10 cellular contexts compared by ENCODE assay signal in the genomic region with DNA sequence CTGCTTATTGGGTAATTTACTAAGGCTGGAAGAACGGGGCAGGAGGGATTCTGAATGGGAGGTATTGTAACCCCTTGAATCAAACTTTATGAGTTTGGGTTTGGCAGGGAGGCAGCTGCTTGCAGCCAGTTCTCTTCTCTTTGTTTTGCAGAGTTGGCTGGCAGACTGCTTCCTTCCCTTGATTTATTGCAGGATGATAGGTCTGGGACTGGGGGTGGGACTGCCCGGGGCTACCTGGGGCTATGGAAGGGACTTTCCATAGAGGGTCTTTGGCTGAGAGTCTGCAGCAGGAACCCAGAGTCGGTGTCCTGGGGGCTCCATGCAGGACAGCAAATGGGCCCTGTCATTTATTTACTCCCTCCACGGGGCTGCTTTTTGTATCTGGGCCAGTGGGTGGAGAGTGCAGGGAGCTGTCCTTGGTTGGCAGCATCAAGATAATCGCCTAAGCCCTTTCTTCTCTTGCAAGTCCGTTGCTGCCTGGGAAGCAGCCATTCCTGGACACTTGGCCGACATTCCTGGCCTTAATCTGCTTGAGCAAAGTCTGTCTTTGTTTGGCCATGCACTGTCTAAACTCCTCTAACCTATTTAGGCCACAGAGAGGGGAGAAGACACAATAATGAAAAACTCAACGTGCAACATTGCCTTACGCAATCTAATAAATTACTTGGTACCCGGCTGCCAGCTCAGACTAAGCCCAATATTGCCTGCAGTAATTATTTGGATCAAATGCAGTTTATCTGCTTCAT.
DNase-seq lines count a peak whose midpoint lies in the region; ATAC-seq and TF ChIP-seq lines count a peak whose summit lies in the region.
"Had no signal": no experiment of that assay in that cellular context is flagged by ENCODE, and none has a peak within 500 bp of the region (broad histone marks: within the 10 kb centered on the region; RNA-seq: fewer than 3 reads in every experiment).

No MANE protein-coding gene starts in this region.

- no peaks in the 10 kb centered on the region for H3K36me3 ChIP-seq in A673 (ENCODE audit: insufficient read depth, low read length, poor library complexity, severe bottlenecking)
- no peaks in the 10 kb centered on the region for H3K36me3 ChIP-seq in Loucy (ENCODE audit: insufficient read depth, low read length)
- H3K36me3 ChIP-seq in iPS-18a (ENCODE audit: control insufficient read depth, low read depth, low read length): no peaks in the 10 kb centered on the region

- peak overlapping the region; percentile 57 for H3K4me2 ChIP-seq in Loucy (ENCODE audit: low read depth, low read length, poor library complexity, severe bottlenecking)

- H3K4me1 ChIP-seq in A673 (ENCODE audit: insufficient read depth, low read length, poor library complexity, severe bottlenecking): peaks cover 22% of the 10 kb centered on the region
- H3K4me1 ChIP-seq in Loucy (ENCODE audit: insufficient read depth, low read length, poor library complexity, severe bottlenecking): peaks cover 15% of the 10 kb centered on the region
- H3K4me1 ChIP-seq in iPS-18a (ENCODE audit: control insufficient read depth, low read depth, low read length): peaks cover 23% of the 10 kb centered on the region

- no peak for TF ChIP-seq CTCF in A673 (conservative IDR thresholded peaks at IDR 0.05; ENCODE audit: low read depth, low read length)
- TF ChIP-seq CTCF in Loucy (conservative IDR thresholded peaks at IDR 0.05; ENCODE audit: low read length): no peak

- no peaks in the 10 kb centered on the region for H3K9me3 ChIP-seq in A673 (ENCODE audit: low read depth, low read length, poor library complexity, severe bottlenecking)
- no peaks in the 10 kb centered on the region for H3K9me3 ChIP-seq in Loucy (ENCODE audit: insufficient read depth, low read depth, low read length)
- no peaks in the 10 kb centered on the region for H3K9me3 ChIP-seq in iPS-18a (ENCODE audit: control insufficient read depth, low read depth, low read length)

- ATAC-seq in HG03432 (IDR thresholded peaks at IDR 0.05; ENCODE audit: unreplicated experiment) (no peak), HG03045 (IDR thresholded peaks at IDR 0.05; ENCODE audit: unreplicated experiment) (no peak), HG03159 (IDR thresholded peaks at IDR 0.05; ENCODE audit: unreplicated experiment) (no peak)
- ATAC-seq: activated CD8-positive, alpha-beta T cell treated with anti-CD3 and anti-CD28 coated beads for 36 hours had no signal

- no peaks in the 10 kb centered on the region for H3K9me2 ChIP-seq in Loucy (replicated peaks; ENCODE audit: low read depth, low read length)

- intact Hi-C loops in A673 (cut with micrococcal nuclease; ENCODE audit: unreplicated experiment): no loop called here

- no peaks in the 10 kb centered on the region for H4K20me1 ChIP-seq in Loucy (ENCODE audit: insufficient read depth, low read length, poor library complexity, severe bottlenecking)

- H3K79me2 ChIP-seq in Loucy (ENCODE audit: insufficient read depth, low read length): no peaks in the 10 kb centered on the region

- H3K9ac ChIP-seq in Loucy (ENCODE audit: low read depth, low read length, poor library complexity, severe bottlenecking) (no peak overlapping the region), iPS-18a (ENCODE audit: low read length) (no peak overlapping the region)

- BruUV-seq in A673 (replicated peaks; lab: Mats Ljungman, UMichigan): no TSS peak

- H3K4me3 ChIP-seq in A673 (ENCODE audit: low read depth, low read length, poor library complexity, severe bottlenecking) (no peak overlapping the region), Loucy (ENCODE audit: low read length, poor library complexity, severe bottlenecking) (peak overlapping the region; percentile 21), iPS-18a (ENCODE audit: low read length) (peak overlapping the region; percentile 3)

- no peak overlapping the region for H2AFZ ChIP-seq in Loucy (ENCODE audit: low read length)

- H3K27me3 ChIP-seq in A673 (replicated peaks; ENCODE audit: insufficient read depth, low read depth, low read length, poor library complexity): no peaks in the 10 kb centered on the region
- H3K27me3 ChIP-seq in Loucy (ENCODE audit: insufficient read depth, low read length, poor library complexity, severe bottlenecking): no peaks in the 10 kb centered on the region
- no peaks in the 10 kb centered on the region for H3K27me3 ChIP-seq in iPS-18a (ENCODE audit: control insufficient read depth, insufficient read depth, low read length)

- H3F3A ChIP-seq in Loucy (ENCODE audit: low read depth): no peaks in the 10 kb centered on the region

- DNase-seq in A673 (ENCODE audit: low spot score) (peak; percentile 76), anterior cingulate cortex (lab: John Stamatoyannopoulos, UW) (peak in 46 of 58 donors; percentile 10 to 92 (median 60)), RKO (ENCODE audit: low spot score) (no peak)
- DNase-seq: activated CD8-positive, alpha-beta T cell treated with anti-CD3 and anti-CD28 coated beads for 36 hours; CD4-positive, CD25-positive, alpha-beta regulatory T cell had no signal

- no peak overlapping the region for H3K27ac ChIP-seq in A673 (ENCODE audit: low read depth, low read length, poor library complexity, severe bottlenecking)
- H3K27ac ChIP-seq in iPS-18a (ENCODE audit: low read length): no peak overlapping the region

- POLR2A ChIA-PET in A673 (lab: Charles Lee; ENCODE audit: low non-redundant PET): no interaction called here

- CTCF ChIA-PET in A673 (lab: Charles Lee): interaction anchor here (1.2 kb wide), 1 partner anchor 64 kb away, joined by 5 read pairs; no protein-coding TSS in a partner anchor
